ENCODE assay signal across 19 cellular contexts in genomic region chrY:2857686-2858085, GRCh38. TPM values are rescaled to one million over a fixed set of nuclear protein-coding genes. Genes with fewer than 3 reads are reported as not detected.
A peak's percentile ranks its signal among the peaks of the same experiment; 100 is the strongest.
DNase-seq lines count a peak whose midpoint lies in the region; ATAC-seq, FAIRE-seq and TF ChIP-seq lines count a peak whose summit lies in the region.
"Had no signal": no experiment of that assay in that cellular context is flagged by ENCODE, and none has a peak within 500 bp of the region (broad histone marks: within the 10 kb centered on the region; RNA-seq: fewer than 3 reads in every experiment).

No MANE protein-coding gene starts in this region.

- no peak overlapping the region for H3K4me2 ChIP-seq in endothelial cell of umbilical vein (ENCODE audit: insufficient read depth, low read length)

- peak overlapping the region; percentile 70 for H3K27ac Mint-ChIP-seq in T-helper 17 cell
- H3K27ac Mint-ChIP-seq: nephron had no signal

- dilution Hi-C loops in endothelial cell of umbilical vein (cut with MboI; ENCODE audit: extremely low pct_ligation_motif_present, low sequenced_read_pairs) = no loop called here

- TF ChIP-seq CTCF in GM12872 (IDR thresholded peaks at IDR 0.05; ENCODE audit: insufficient read depth, low read depth, low read length) = 0 out of 3 replicates have a peak, but pooled peaks have one; percentile 20
- peak; percentile 2 to 14 for TF ChIP-seq CTCF in endothelial cell of umbilical vein (IDR thresholded peaks at IDR 0.05; ENCODE audit: extremely low read depth in 1 of 2, insufficient read depth in 1 of 2, low read depth in 1 of 2, low read length in 2 of 2)

- ATAC-seq in T-helper 17 cell (no peak), HG03280 (IDR thresholded peaks at IDR 0.05; ENCODE audit: unreplicated experiment) (no peak)
- ATAC-seq: K562 had no signal

- POLR2A ChIA-PET in endothelial cell of umbilical vein (lab: Charles Lee) = no interaction called here

- H3K4me1 ChIP-seq in ACC112 (ENCODE audit: control insufficient read depth, insufficient read depth, low read length, unreplicated experiment) = peaks cover 41% of the 10 kb centered on the region
- peaks cover 16% of the 10 kb centered on the region for H3K4me1 ChIP-seq in endothelial cell of umbilical vein (ENCODE audit: control insufficient read depth, extremely low read depth, insufficient read depth, low read length)

- no peak for TF ChIP-seq POLR2A in endothelial cell of umbilical vein (IDR thresholded peaks at IDR 0.05; ENCODE audit: low read depth, low read length)

- H3K9ac ChIP-seq in endothelial cell of umbilical vein (replicated peaks; ENCODE audit: extremely low read depth, insufficient read depth, low read length) = no peak overlapping the region

- no peaks in the 10 kb centered on the region for H4K20me1 ChIP-seq in endothelial cell of umbilical vein (replicated peaks; ENCODE audit: control insufficient read depth, extremely low read depth, insufficient read depth, low read length)

- H3K4me1 Mint-ChIP-seq in T-helper 17 cell = peaks cover 52% of the 10 kb centered on the region
- H3K4me1 Mint-ChIP-seq: nephron had no signal

- H3K4me3 ChIP-seq in ACC112 (ENCODE audit: low read depth, low read length) = no peak overlapping the region
- H3K4me3 ChIP-seq in endothelial cell of umbilical vein (replicated peaks in 1 of 3; ENCODE audit: insufficient read depth in 1 of 3, low read depth in 1 of 3, low read length in 3 of 3) = no peak overlapping the region
- H3K4me3 ChIP-seq: K562, sigmoid colon, SK-N-MC had no signal

- H3K27me3 Mint-ChIP-seq in T-helper 17 cell = no peaks in the 10 kb centered on the region
- H3K27me3 Mint-ChIP-seq: CD4-positive, alpha-beta memory T cell had no signal

- peaks cover 7% of the 10 kb centered on the region for H3K36me3 Mint-ChIP-seq in T-helper 17 cell (ENCODE audit: low read depth)

- H3K4me3 Mint-ChIP-seq in T-helper 17 cell = no peak overlapping the region
- H3K4me3 Mint-ChIP-seq: nephron had no signal

- H3K36me3 ChIP-seq in ACC112 (ENCODE audit: insufficient read depth, low read length) (peaks cover 25% of the 10 kb centered on the region), endothelial cell of umbilical vein (ENCODE audit: control insufficient read depth in 2 of 2, extremely low read depth in 1 of 2, insufficient read depth in 2 of 2, low read length in 2 of 2) (peaks cover 4 to 10% of the 10 kb centered on the region in 2 experiments)

- H2AFZ ChIP-seq in ACC112 (ENCODE audit: low read length, unreplicated experiment) (no peak overlapping the region), endothelial cell of umbilical vein (ENCODE audit: low read depth, low read length) (no peak overlapping the region)

- no TSS peak for BruUV-seq in endothelial cell of umbilical vein (replicated peaks; lab: Mats Ljungman, UMichigan)

- H3K79me2 ChIP-seq in ACC112 (ENCODE audit: control insufficient read depth, insufficient read depth, low read length, unreplicated experiment) = peaks cover 78% of the 10 kb centered on the region
- peaks cover 97% of the 10 kb centered on the region for H3K79me2 ChIP-seq in endothelial cell of umbilical vein (ENCODE audit: control insufficient read depth, insufficient read depth, low read length)

- H3K9me1 ChIP-seq in endothelial cell of umbilical vein (replicated peaks; ENCODE audit: control insufficient read depth, extremely low read depth, insufficient read depth, low read length) = no peaks in the 10 kb centered on the region

- H3K9me3 ChIP-seq in T-helper 17 cell (ENCODE audit: control insufficient read depth, low read length, poor library complexity, severe bottlenecking) (no peaks in the 10 kb centered on the region), endothelial cell of umbilical vein (replicated peaks; ENCODE audit: control insufficient read depth, insufficient read depth, low read length) (no peaks in the 10 kb centered on the region)
- H3K9me3 ChIP-seq: sigmoid colon had no signal

- no peak for DNase-seq in T-helper 17 cell
- DNase-seq in endothelial cell of umbilical vein (ENCODE audit: low read depth, low spot score) = peak; percentile 14
- no peak for DNase-seq in stimulated activated naive CD4-positive, alpha-beta T cell treated with Interleukin-2 at 50 U/mL for 16 hours (lab: John Stamatoyannopoulos, UW)
- no peak for DNase-seq in iPS-NIHi7 (ENCODE audit: extremely low spot score)
- no peak for DNase-seq in medulla oblongata (ENCODE audit: extremely low spot score)
- DNase-seq: activated CD4-positive, alpha-beta T cell treated with anti-CD3 and anti-CD28 coated beads, Interleukin-2, amount 50 U/mL, for 4 hours; amygdala; effector CD4-positive, alpha-beta T cell; glutamatergic neuron; NCI-H2107; NK-92 treated with Interleukin-12 subunit alpha and Interleukin-12 subunit beta, amount 100 ng/mL, for 24 hours; sigmoid colon had no signal

- H3K27ac ChIP-seq in ACC112 (ENCODE audit: low read depth, low read length) = peak overlapping the region; percentile 74
- H3K27ac ChIP-seq in endothelial cell of umbilical vein (ENCODE audit: insufficient read depth, low read depth, low read length) = no peak overlapping the region
- H3K27ac ChIP-seq: sigmoid colon, SK-N-MC had no signal

- FAIRE-seq in endothelial cell of umbilical vein (lab: Jason Lieb, UNC) = peak; percentile 52
- FAIRE-seq: K562 had no signal

- CTCF ChIA-PET in endothelial cell of umbilical vein (lab: Charles Lee) = interaction anchor here (0.7 to 1.0 kb wide), 2 partner anchors 11 to 30 kb away, joined by 3 read pairs; no protein-coding TSS in a partner anchor

- no peaks in the 10 kb centered on the region for H3K27me3 ChIP-seq in ACC112 (ENCODE audit: insufficient read depth, low read length)
- H3K27me3 ChIP-seq in endothelial cell of umbilical vein (ENCODE audit: control insufficient read depth in 2 of 2, insufficient read depth in 2 of 2, low read length in 2 of 2) = no peaks in the 10 kb centered on the region
- H3K27me3 ChIP-seq: sigmoid colon had no signal

- intact Hi-C loops in endothelial cell of umbilical vein (cut with micrococcal nuclease) = loop anchor here (5.0 kb wide), 1 partner anchor 80 kb away; the partner anchor contains the start of gene ZFY

TF ChIP-seq in endothelial cell of umbilical vein, 7 proteins besides CTCF, POLR2A, EP300 and RAD21:
- TF ChIP-seq JUN (IDR thresholded peaks at IDR 0.05; ENCODE audit: borderline replicate concordance, insufficient read depth, insufficient read length, low read depth) (no peak), MYC (IDR thresholded peaks at IDR 0.05; ENCODE audit: low read depth, low read length) (no peak), EZH2 (IDR thresholded peaks at IDR 0.05; ENCODE audit: borderline replicate concordance, low read depth, low read length, severe bottlenecking) (no peak), FOS (IDR thresholded peaks at IDR 0.05; ENCODE audit: borderline replicate concordance, insufficient read depth, low read length) (no peak)

RNA-seq across cellular contexts. Expression of gene RPS4Y1, which starts 16.3 kb away (rescaled TPM):
- total RNA-seq in T-helper 17 cell (100 to 1,000 TPM; 364 to 399 TPM), endothelial cell of umbilical vein (296 and 335 TPM in 2 replicates)
- 598 and 704 TPM in 2 replicates for polyA plus RNA-seq in endothelial cell of umbilical vein
- 664 and 668 TPM in 2 replicates for polyA plus RNA-seq in endothelial cell of umbilical vein (2011; cell fraction: cytosol; rRNA removed)
- 344 and 382 TPM in 2 replicates for polyA plus RNA-seq in endothelial cell of umbilical vein (2011; cell fraction: nucleus; rRNA removed)
- polyA plus RNA-seq in endothelial cell of umbilical vein (2012) = 545 and 667 TPM in 2 replicates
- polyA minus RNA-seq in endothelial cell of umbilical vein = 428 and 441 TPM in 2 replicates
- polyA minus RNA-seq in endothelial cell of umbilical vein (2011; cell fraction: cytosol; rRNA and poly(A)+ RNA removed) = not detected
- polyA minus RNA-seq in endothelial cell of umbilical vein (2011; cell fraction: nucleus; rRNA and poly(A)+ RNA removed) = 66.3 and 89.4 TPM in 2 replicates
- polyA plus RNA-seq: CD4-positive, alpha-beta memory T cell; K562 had no signal
